Comparison of ENCODE assay signal across 1 cellular context in the genomic region with DNA sequence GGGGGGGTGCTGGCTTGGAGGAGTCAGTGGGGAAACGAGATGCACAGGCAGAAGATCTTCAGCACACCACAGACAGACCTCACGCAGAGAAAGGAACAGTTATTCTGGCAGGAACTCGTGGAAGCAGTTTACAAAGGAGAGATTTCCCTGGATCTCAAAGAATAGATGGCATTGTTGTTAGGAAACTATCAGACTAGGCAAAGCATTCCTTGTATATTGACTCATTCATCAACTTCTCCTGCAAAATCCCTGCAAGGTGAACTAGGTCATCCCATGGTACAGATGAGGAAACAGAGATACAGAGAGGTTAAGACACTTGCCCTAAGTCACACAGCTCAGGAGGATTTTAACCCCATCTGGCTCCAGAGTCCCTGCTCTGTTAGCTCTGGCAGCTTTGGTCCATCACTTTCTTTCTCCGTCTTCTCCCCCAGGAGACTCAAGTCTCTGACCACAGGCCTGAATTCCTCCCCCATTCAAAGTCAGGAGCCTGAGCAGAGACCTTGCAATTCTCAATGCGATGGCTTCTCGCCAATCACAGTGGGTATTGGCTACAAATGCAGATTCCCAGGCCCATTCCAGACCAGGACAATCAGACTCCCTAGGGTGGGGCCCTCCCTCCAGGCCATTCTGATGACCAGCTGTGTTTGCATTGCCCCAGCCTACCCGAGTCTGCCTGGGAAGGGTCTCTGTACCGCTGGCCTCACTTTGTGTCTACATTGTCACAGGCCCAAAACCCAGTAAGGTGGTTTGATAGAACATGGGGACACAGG.
A peak's percentile ranks its signal among the peaks of the same experiment; 100 is the strongest.
TF ChIP-seq lines count a peak whose summit lies in the region.

No MANE protein-coding gene starts in this region.

TF ChIP-seq in HepG2, 621 proteins besides CTCF, POLR2A, EP300 and RAD21 (continued from another document):
- TF ChIP-seq, protein P1, sequence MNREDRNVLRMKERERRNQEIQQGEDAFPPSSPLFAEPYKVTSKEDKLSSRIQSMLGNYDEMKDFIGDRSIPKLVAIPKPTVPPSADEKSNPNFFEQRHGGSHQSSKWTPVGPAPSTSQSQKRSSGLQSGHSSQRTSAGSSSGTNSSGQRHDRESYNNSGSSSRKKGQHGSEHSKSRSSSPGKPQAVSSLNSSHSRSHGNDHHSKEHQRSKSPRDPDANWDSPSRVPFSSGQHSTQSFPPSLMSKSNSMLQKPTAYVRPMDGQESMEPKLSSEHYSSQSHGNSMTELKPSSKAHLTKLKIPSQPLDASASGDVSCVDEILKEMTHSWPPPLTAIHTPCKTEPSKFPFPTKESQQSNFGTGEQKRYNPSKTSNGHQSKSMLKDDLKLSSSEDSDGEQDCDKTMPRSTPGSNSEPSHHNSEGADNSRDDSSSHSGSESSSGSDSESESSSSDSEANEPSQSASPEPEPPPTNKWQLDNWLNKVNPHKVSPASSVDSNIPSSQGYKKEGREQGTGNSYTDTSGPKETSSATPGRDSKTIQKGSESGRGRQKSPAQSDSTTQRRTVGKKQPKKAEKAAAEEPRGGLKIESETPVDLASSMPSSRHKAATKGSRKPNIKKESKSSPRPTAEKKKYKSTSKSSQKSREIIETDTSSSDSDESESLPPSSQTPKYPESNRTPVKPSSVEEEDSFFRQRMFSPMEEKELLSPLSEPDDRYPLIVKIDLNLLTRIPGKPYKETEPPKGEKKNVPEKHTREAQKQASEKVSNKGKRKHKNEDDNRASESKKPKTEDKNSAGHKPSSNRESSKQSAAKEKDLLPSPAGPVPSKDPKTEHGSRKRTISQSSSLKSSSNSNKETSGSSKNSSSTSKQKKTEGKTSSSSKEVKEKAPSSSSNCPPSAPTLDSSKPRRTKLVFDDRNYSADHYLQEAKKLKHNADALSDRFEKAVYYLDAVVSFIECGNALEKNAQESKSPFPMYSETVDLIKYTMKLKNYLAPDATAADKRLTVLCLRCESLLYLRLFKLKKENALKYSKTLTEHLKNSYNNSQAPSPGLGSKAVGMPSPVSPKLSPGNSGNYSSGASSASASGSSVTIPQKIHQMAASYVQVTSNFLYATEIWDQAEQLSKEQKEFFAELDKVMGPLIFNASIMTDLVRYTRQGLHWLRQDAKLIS (CRISPR knock-in tag; IDR thresholded peaks at IDR 0.05): no peak
- TF ChIP-seq RCOR2 (CRISPR knock-in tag; IDR thresholded peaks at IDR 0.05) (0 out of 2 replicates have a peak, but pooled peaks have one; percentile 20), ZFP36 (IDR thresholded peaks at IDR 0.05; ENCODE audit: borderline replicate concordance, low read depth, low read length, partially characterized antibody) (peak; percentile 55), KAT2B (IDR thresholded peaks at IDR 0.05; ENCODE audit: borderline replicate concordance, low read depth, low read length) (no peak), ZMYM3 (CRISPR knock-in tag; IDR thresholded peaks at IDR 0.05) (peak; percentile 49; the same call in 1 of the 2 replicates)
